ENCODE assay signal across 23 cellular contexts in genomic region chr7:18624436-18624835, GRCh38.
DNase-seq lines count a peak whose midpoint lies in the region; ATAC-seq and TF ChIP-seq lines count a peak whose summit lies in the region.
"Had no signal": no experiment of that assay in that cellular context is flagged by ENCODE, and none has a peak within 500 bp of the region (broad histone marks: within the 10 kb centered on the region; RNA-seq: fewer than 3 reads in every experiment).

No MANE protein-coding gene starts in this region.

- H3K4me3 ChIP-seq in neural cell (ENCODE audit: low read length), result no peak overlapping the region
- no peak overlapping the region for H3K4me3 ChIP-seq in trophoblast cell (ENCODE audit: low read depth, low read length)
- H3K4me3 ChIP-seq: K562 had no signal

- peak; percentile 13 for DNase-seq in DMS 273 (lab: John Stamatoyannopoulos, UW; ENCODE audit: unreplicated experiment)
- DNase-seq in DMS 273 treated with DMSO at 0.1 percent for 48 hours (lab: John Stamatoyannopoulos, UW), result no peak
- DNase-seq in germinal center (ENCODE audit: low spot score), result peak; percentile 4
- no peak for DNase-seq in trophoblast cell
- no peak for DNase-seq in effector CD4-positive, alpha-beta T cell
- DNase-seq in RPMI8226, result no peak
- DNase-seq: ACHN, BE2C, Calu3, MV-4-11, NCI-H1105 treated with DMSO at 0.1 percent for 48 hours, NCI-H146, NCI-H1930, NCI-H2107, NCI-H446, NCI-H524 treated with DMSO at 0.1 percent for 48 hours, SHP77 treated with DMSO at 0.1 percent for 48 hours had no signal

- H3K79me2 ChIP-seq in neural cell (replicated peaks; ENCODE audit: insufficient read depth, low read length), result no peaks in the 10 kb centered on the region
- H3K79me2 ChIP-seq in trophoblast cell (ENCODE audit: control insufficient read depth, insufficient read depth, low read length, poor library complexity), result no peaks in the 10 kb centered on the region

- H3K4me2 ChIP-seq in neural cell (ENCODE audit: low read length) (no peak overlapping the region), trophoblast cell (ENCODE audit: low read length) (no peak overlapping the region)

- no peak overlapping the region for H3K14ac ChIP-seq in trophoblast cell (ENCODE audit: low read length)

- H2BK12ac ChIP-seq in trophoblast cell (ENCODE audit: low read length), result no peak overlapping the region

- no peak for TF ChIP-seq RAD21 in neural cell (conservative IDR thresholded peaks at IDR 0.05)

- H2AFZ ChIP-seq in neural cell (ENCODE audit: low read depth, low read length), result no peak overlapping the region
- no peak overlapping the region for H2AFZ ChIP-seq in trophoblast cell (ENCODE audit: insufficient read depth, low read length, poor library complexity)

- H3K18ac ChIP-seq in trophoblast cell (ENCODE audit: low read length), result no peak overlapping the region

- no peak overlapping the region for H2BK120ac ChIP-seq in trophoblast cell (ENCODE audit: insufficient read depth, low read length, poor library complexity)

- H3K9ac ChIP-seq in neural cell (ENCODE audit: low read length) (no peak overlapping the region), trophoblast cell (ENCODE audit: low read length) (no peak overlapping the region)

- H4K12ac ChIP-seq in trophoblast cell (ENCODE audit: low read depth, low read length), result no peak overlapping the region

- no peak overlapping the region for H2AK5ac ChIP-seq in trophoblast cell (ENCODE audit: low read length)

- H2BK5ac ChIP-seq in trophoblast cell (ENCODE audit: low read depth, low read length, poor library complexity), result no peak overlapping the region

- ATAC-seq in HG03378 (IDR thresholded peaks at IDR 0.05; ENCODE audit: unreplicated experiment), result no peak
- ATAC-seq: HCT116, K562 had no signal

- H3K27ac ChIP-seq in neural cell (ENCODE audit: low read length), result peak overlapping the region; percentile 15
- H3K27ac ChIP-seq in trophoblast cell (ENCODE audit: low read depth, low read length), result no peak overlapping the region
- H3K27ac ChIP-seq: 22Rv1, RWPE1 had no signal

- no peaks in the 10 kb centered on the region for H3K4me1 ChIP-seq in trophoblast cell (ENCODE audit: control insufficient read depth in 1 of 2, insufficient read depth in 2 of 2, low read length in 2 of 2)

- no peak overlapping the region for H4K91ac ChIP-seq in trophoblast cell (ENCODE audit: low read depth, low read length)

- H3K9me3 ChIP-seq in neural cell (ENCODE audit: low read length), result no peaks in the 10 kb centered on the region
- no peaks in the 10 kb centered on the region for H3K9me3 ChIP-seq in trophoblast cell (ENCODE audit: insufficient read depth, low read depth, low read length)
- H3K9me3 ChIP-seq: BE2C had no signal

- H3K4ac ChIP-seq in trophoblast cell (ENCODE audit: low read depth, low read length), result no peak overlapping the region

- no peaks in the 10 kb centered on the region for H4K20me1 ChIP-seq in neural cell (ENCODE audit: insufficient read depth)

- H3K36me3 ChIP-seq in neural cell (ENCODE audit: insufficient read depth, low read length), result no peaks in the 10 kb centered on the region
- no peaks in the 10 kb centered on the region for H3K36me3 ChIP-seq in trophoblast cell (ENCODE audit: control insufficient read depth in 1 of 2, insufficient read depth in 2 of 2, low read length in 2 of 2)

- no peaks in the 10 kb centered on the region for H3K79me1 ChIP-seq in trophoblast cell (ENCODE audit: low read length)

- no peaks in the 10 kb centered on the region for H3K9me2 ChIP-seq in neural cell (ENCODE audit: insufficient read depth, low read length)

- no peak for TF ChIP-seq CTCF in neural cell (IDR thresholded peaks at IDR 0.05; ENCODE audit: poor library complexity, severe bottlenecking)

- no peaks in the 10 kb centered on the region for H3K27me3 ChIP-seq in neural cell (ENCODE audit: insufficient read depth, low read depth, low read length)
- no peaks in the 10 kb centered on the region for H3K27me3 ChIP-seq in trophoblast cell (ENCODE audit: insufficient read depth, low read length)
- H3K27me3 ChIP-seq: BE2C had no signal

- H3K23ac ChIP-seq in trophoblast cell (ENCODE audit: low read length), result no peak overlapping the region

- no peak overlapping the region for H4K8ac ChIP-seq in trophoblast cell (ENCODE audit: low read depth, low read length)

- WGBS in trophoblast cell (ENCODE audit: extremely low coverage, insufficient coverage, insufficient read length), result no CpG with 5 or more reads among the region's 1 CpG

- TF ChIP-seq EP300 in neural cell (conservative IDR thresholded peaks at IDR 0.05; ENCODE audit: poor library complexity, severe bottlenecking), result no peak

- no peaks in the 10 kb centered on the region for H3F3A ChIP-seq in neural cell (ENCODE audit: insufficient read depth, low read length, poor library complexity, severe bottlenecking)

TF ChIP-seq in neural cell, 6 proteins besides CTCF, POLR2A, EP300 and RAD21:
- no peak for TF ChIP-seq TAF1 (IDR thresholded peaks at IDR 0.05; ENCODE audit: low read depth)
- TF ChIP-seq POLR2AphosphoS5 (IDR thresholded peaks at IDR 0.05), result no peak
- TF ChIP-seq MXI1 (conservative IDR thresholded peaks at IDR 0.05; ENCODE audit: poor library complexity, severe bottlenecking), result no peak
- TF ChIP-seq SMC3 (conservative IDR thresholded peaks at IDR 0.05; ENCODE audit: poor library complexity), result no peak
- no peak for TF ChIP-seq EZH2 (IDR thresholded peaks at IDR 0.05; ENCODE audit: borderline replicate concordance, insufficient read depth, low read length, poor library complexity, severe bottlenecking)
TF ChIP-seq in neural cell: peak in this region for 0.

Comparison
In these comparisons a context has a peak if more than half of its experiments do, and no peak if none do; other contexts are left out.
1. DNase-seq: peak in DMS 273 (single experiment) and germinal center (single experiment); none in DMS 273 treated with DMSO at 0.1 percent for 48 hours (single experiment), trophoblast cell (0 of 2), effector CD4-positive, alpha-beta T cell (single experiment) and RPMI8226 (single experiment).